Comparison of ENCODE assay signal across 8 cellular contexts in genomic region chr1:27402349-27402754, GRCh38. TPM values are rescaled to one million over a fixed set of nuclear protein-coding genes. Genes with fewer than 3 reads are reported as not detected.
DNase-seq lines count a peak whose midpoint lies in the region; ATAC-seq and TF ChIP-seq lines count a peak whose summit lies in the region.

No MANE protein-coding gene starts in this region.

- H4K20me1 ChIP-seq in OCI-LY1 (ENCODE audit: insufficient read depth, low read length), result no peaks in the 10 kb centered on the region

- H3K27me3 ChIP-seq in OCI-LY1 (ENCODE audit: insufficient read depth, low read length), result no peaks in the 10 kb centered on the region

- no peaks in the 10 kb centered on the region for H3F3A ChIP-seq in OCI-LY1 (ENCODE audit: insufficient read depth, low read length)

- peak; percentile 21; the same call in 1 of the 2 replicates for TF ChIP-seq CTCF in OCI-LY1 (IDR thresholded peaks at IDR 0.05; ENCODE audit: low read length)
- peak; percentile 67 for TF ChIP-seq CTCF in epithelial cell of esophagus (IDR thresholded peaks at IDR 0.05; ENCODE audit: insufficient read depth, low read depth, low read length, missing control alignments)
- peak; percentile 49 for TF ChIP-seq CTCF in mucosa of descending colon (IDR thresholded peaks at IDR 0.05)

- H3K27ac ChIP-seq in OCI-LY1 (ENCODE audit: low read depth, low read length, poor library complexity, severe bottlenecking), result peak overlapping the region; percentile 94

- H3K9ac ChIP-seq in OCI-LY1 (ENCODE audit: low read length), result peak overlapping the region; percentile 52; the same call in 1 of the 2 replicates

- H3K9me2 ChIP-seq in OCI-LY1 (ENCODE audit: low read depth, low read length), result no peaks in the 10 kb centered on the region

- no peak overlapping the region for H2AFZ ChIP-seq in OCI-LY1 (ENCODE audit: low read length)

- peaks cover 23% of the 10 kb centered on the region for H3K36me3 ChIP-seq in OCI-LY1 (ENCODE audit: insufficient read depth, low read length)
- H3K36me3 ChIP-seq in mucosa of descending colon (ENCODE audit: low read depth), result no peaks in the 10 kb centered on the region

- H3K4me2 ChIP-seq in OCI-LY1 (ENCODE audit: low read length), result peak overlapping the region; percentile 65; the same call in 1 of the 2 replicates

- peak; percentile 75 for ATAC-seq in mucosa of descending colon
- no peak for ATAC-seq in HG03439 (IDR thresholded peaks at IDR 0.05; ENCODE audit: unreplicated experiment)

- DNase-seq in NCI-H748 (lab: John Stamatoyannopoulos, UW; ENCODE audit: unreplicated experiment) (peak; percentile 44), NCI-H748 treated with DMSO at 0.1 percent for 48 hours (lab: John Stamatoyannopoulos, UW) (no peak), epithelial cell of esophagus (ENCODE audit: low read depth) (peak; percentile 74), mucosa of descending colon (peak; percentile 80 to 83 (median 83)), ureter (ENCODE audit: low spot score) (peak; percentile 90), NCI-H1105 (lab: John Stamatoyannopoulos, UW) (no peak)

- H3K4me1 ChIP-seq in OCI-LY1 (ENCODE audit: insufficient read depth, low read length, severe bottlenecking) (peaks cover 52% of the 10 kb centered on the region), mucosa of descending colon (ENCODE audit: low read depth) (peaks cover 32% of the 10 kb centered on the region)

- H3K4me3 ChIP-seq in OCI-LY1 (ENCODE audit: low read depth, low read length, poor library complexity, severe bottlenecking) (no peak overlapping the region), epithelial cell of esophagus (ENCODE audit: low read length) (no peak overlapping the region), mucosa of descending colon (no peak overlapping the region)

- H3K9me3 ChIP-seq in OCI-LY1 (ENCODE audit: low read length) (no peaks in the 10 kb centered on the region), mucosa of descending colon (no peaks in the 10 kb centered on the region)

- no peaks in the 10 kb centered on the region for H3K79me2 ChIP-seq in OCI-LY1 (ENCODE audit: insufficient read depth, low read length)

- intact Hi-C loops in mucosa of descending colon (cut with DNase I, micrococcal nuclease), result loop anchor here in 1 of 2 donors (5.0 kb wide), 1 partner anchor 200 kb away; the partner anchor contains the start of gene AHDC1

RNA-seq across cellular contexts. Expression of gene GPR3, which starts 9.9 kb away (rescaled TPM):
- total RNA-seq in mucosa of descending colon (under 1 TPM in 1 of 3 donors, not detected in 2; 0.14 TPM), ureter (0.47 TPM)

RNA-seq across cellular contexts. Expression of gene CD164L2, which starts 19.2 kb away (rescaled TPM):
- 1 to 10 TPM in 1 of 3 donors, under 1 TPM in 2; 0.29 to 1.3 (median 0.51) TPM for total RNA-seq in mucosa of descending colon
- total RNA-seq in ureter, result not detected

RNA-seq across cellular contexts. Expression of gene FCN3, which starts 27.7 kb away (rescaled TPM):
- total RNA-seq in mucosa of descending colon (under 1 TPM in 2 of 3 donors, not detected in 1; 0.60 to 0.79 TPM), ureter (2.1 TPM)

RNA-seq across cellular contexts. Expression of gene MAP3K6, which starts 35.6 kb away (rescaled TPM):
- total RNA-seq in mucosa of descending colon, result 10 to 100 TPM; 18.5 to 38.5 (median 28.5) TPM
- 75.5 TPM for total RNA-seq in ureter

Comparison
In these comparisons a context has a peak if more than half of its experiments do, and no peak if none do; other contexts are left out.
1. DNase-seq: peak in NCI-H748 (single experiment), epithelial cell of esophagus (single experiment), mucosa of descending colon (3 of 3) and ureter (single experiment); none in NCI-H748 treated with DMSO at 0.1 percent for 48 hours (single experiment) and NCI-H1105 (single experiment).
2. Peak in every context shown above with its lines, with median percentiles within 50 percentile points of each other: CTCF ChIP-seq.